ENCODE assay signal across 8 cellular contexts in the genomic region with DNA sequence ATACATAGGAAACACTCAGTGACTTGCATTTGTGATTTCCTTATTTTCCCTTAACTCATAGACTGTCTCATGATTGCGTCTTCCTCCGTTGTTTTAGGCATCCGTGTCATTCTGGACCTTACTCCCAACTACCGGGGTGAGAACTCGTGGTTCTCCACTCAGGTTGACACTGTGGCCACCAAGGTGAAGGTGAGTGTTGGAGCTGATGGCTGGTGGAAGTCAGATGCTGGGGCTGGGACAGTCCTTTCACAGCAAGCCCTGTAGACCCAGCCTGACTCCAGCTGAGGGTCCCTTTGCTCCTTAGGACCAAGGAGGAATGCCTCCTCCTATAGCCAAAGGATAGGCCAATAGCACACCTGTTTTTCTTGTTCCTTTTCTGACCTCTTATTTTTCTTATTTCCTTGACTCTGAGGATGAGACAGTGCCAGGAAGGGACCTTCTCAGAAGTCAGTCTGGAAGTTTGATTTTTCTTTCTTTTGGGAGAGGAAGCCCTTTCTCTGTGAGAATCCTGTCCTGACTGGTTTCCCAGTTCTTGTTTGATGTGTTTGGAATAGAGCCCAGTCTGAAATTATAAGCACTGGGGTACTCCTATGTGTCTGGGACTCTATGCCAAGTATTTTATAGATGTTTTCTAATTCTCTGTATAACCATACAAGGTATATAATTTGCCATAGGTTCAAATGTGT. TPM values are rescaled to one million over a fixed set of nuclear protein-coding genes. Genes with fewer than 3 reads are reported as not detected.
DNase-seq lines count a peak whose midpoint lies in the region; ATAC-seq and TF ChIP-seq lines count a peak whose summit lies in the region.

No MANE protein-coding gene starts in this region.

- H3K4me2 ChIP-seq in DOHH2 (ENCODE audit: low read length): peak overlapping the region; percentile 99

- H4K20me1 ChIP-seq in DOHH2 (ENCODE audit: control insufficient read depth, insufficient read depth, low read depth, low read length): peaks cover 6% of the 10 kb centered on the region

- H3K4me3 ChIP-seq in DOHH2 (ENCODE audit: low read length) (peak overlapping the region; percentile 92), SJSA1 (peak overlapping the region; percentile 84), esophagus squamous epithelium (peak overlapping the region; percentile 74 to 99 (median 86))

- H3K4me3 Mint-ChIP-seq in progenitor cell of endocrine pancreas (ENCODE audit: low read depth): peak overlapping the region; percentile 97

- H3K9me2 ChIP-seq in DOHH2 (replicated peaks; ENCODE audit: control insufficient read depth, low read length): no peaks in the 10 kb centered on the region

- TF ChIP-seq CTCF in DOHH2 (IDR thresholded peaks at IDR 0.05; ENCODE audit: low read depth, low read length, poor library complexity, severe bottlenecking) (no peak), esophagus squamous epithelium (IDR thresholded peaks at IDR 0.05) (no peak), progenitor cell of endocrine pancreas (IDR thresholded peaks at IDR 0.05; ENCODE audit: unreplicated experiment) (no peak)

- H3K4me1 Mint-ChIP-seq in progenitor cell of endocrine pancreas (ENCODE audit: low read depth): peaks cover 43% of the 10 kb centered on the region

- 27 to 45% methylated on average over 5 of the region's 5 CpGs for WGBS in esophagus squamous epithelium, 2 donors

- H3K27me3 ChIP-seq in DOHH2 (ENCODE audit: control insufficient read depth, low read length) (no peaks in the 10 kb centered on the region), SJSA1 (replicated peaks) (no peaks in the 10 kb centered on the region), esophagus squamous epithelium (no peaks in the 10 kb centered on the region)

- no peaks in the 10 kb centered on the region for H3K9me3 Mint-ChIP-seq in progenitor cell of endocrine pancreas (ENCODE audit: low read depth)

- peaks cover 86% of the 10 kb centered on the region for H3K36me3 ChIP-seq in DOHH2 (ENCODE audit: control insufficient read depth, low read length)
- H3K36me3 ChIP-seq in SJSA1: peaks cover 70% of the 10 kb centered on the region
- H3K36me3 ChIP-seq in esophagus squamous epithelium: peaks cover 38 to 60% (median 57%) of the 10 kb centered on the region in 3 donors

- TF ChIP-seq POLR2A in esophagus squamous epithelium (IDR thresholded peaks at IDR 0.05): no peak

- H3K9me3 ChIP-seq in DOHH2 (ENCODE audit: control insufficient read depth, insufficient read depth, low read length) (no peaks in the 10 kb centered on the region), SJSA1 (replicated peaks) (no peaks in the 10 kb centered on the region), esophagus squamous epithelium (no peaks in the 10 kb centered on the region)

- DNase-seq in SJSA1 (ENCODE audit: low read depth in 1 of 2, low spot score in 2 of 2) (no peak), esophagus squamous epithelium (lab: John Stamatoyannopoulos, UW) (no peak), progenitor cell of endocrine pancreas (ENCODE audit: low spot score, unreplicated experiment) (no peak), amniotic stem cell (lab: John Stamatoyannopoulos, UW) (no peak), NCI-H748 treated with DMSO at 0.1 percent for 48 hours (lab: John Stamatoyannopoulos, UW) (no peak)
- DNase-seq in activated effector memory CD4-positive, alpha-beta T cell treated with anti-CD3 and anti-CD28 coated beads, Interleukin-2, amount 50 U/mL, for 16 hours: no peak

- peak overlapping the region; percentile 100 for H3K27ac Mint-ChIP-seq in progenitor cell of endocrine pancreas

- intact Hi-C loops in esophagus squamous epithelium (cut with DNase I): loop anchor here (5.0 kb wide), 1 partner anchor 96 kb away; the partner anchor contains the start of gene TMEM179B

- H3K4me1 ChIP-seq in DOHH2 (ENCODE audit: control insufficient read depth, low read length): peaks cover 30% of the 10 kb centered on the region
- H3K4me1 ChIP-seq in SJSA1 (replicated peaks): peaks cover 34% of the 10 kb centered on the region
- H3K4me1 ChIP-seq in esophagus squamous epithelium: peaks cover 44 to 88% (median 51%) of the 10 kb centered on the region in 3 donors

- H3K27ac ChIP-seq in DOHH2 (ENCODE audit: low read depth, low read length) (no peak overlapping the region), SJSA1 (peak overlapping the region; percentile 88; the same call in 1 of the 2 replicates), esophagus squamous epithelium (peak overlapping the region; percentile 95 to 100 (median 98))

- H3K27me3 Mint-ChIP-seq in progenitor cell of endocrine pancreas: no peaks in the 10 kb centered on the region

- H3K79me2 ChIP-seq in DOHH2 (ENCODE audit: control insufficient read depth, low read length): peaks cover 66% of the 10 kb centered on the region

- peaks cover 25% of the 10 kb centered on the region for H3F3A ChIP-seq in DOHH2 (ENCODE audit: control insufficient read depth, insufficient read depth)

- H3K36me3 Mint-ChIP-seq in progenitor cell of endocrine pancreas (ENCODE audit: insufficient read depth): peaks cover 38% of the 10 kb centered on the region

- no peak for ATAC-seq in activated CD4-positive, CD25-positive, alpha-beta regulatory T cell treated with anti-CD3 and anti-CD28 coated beads, Interleukin-2, amount 50 U/mL, for 24 hours

RNA-seq across cellular contexts. Expression of gene SLC3A2, which starts 2.3 kb away (rescaled TPM):
- total RNA-seq in SJSA1 (2014; rRNA removed; shearing (Covaris generic)): 452 and 454 TPM in 2 replicates
- total RNA-seq in esophagus squamous epithelium: 100 to 1,000 TPM; 132 to 373 (median 153) TPM
- 140 and 180 TPM in 2 replicates for total RNA-seq in progenitor cell of endocrine pancreas

RNA-seq across cellular contexts. Expression of gene CHRM1, which starts 38.2 kb away (rescaled TPM):
- not detected in 2 replicates for total RNA-seq in SJSA1 (2014; rRNA removed; shearing (Covaris generic))
- under 1 TPM in 2 of 4 donors, not detected in 2; 0.30 to 0.73 TPM for total RNA-seq in esophagus squamous epithelium
- 0.62 and 0.67 TPM in 2 replicates for total RNA-seq in progenitor cell of endocrine pancreas

RNA-seq across cellular contexts. Expression of gene WDR74, which starts 43.6 kb away (rescaled TPM):
- total RNA-seq in SJSA1 (2014; rRNA removed; shearing (Covaris generic)): 97.4 and 102 TPM in 2 replicates
- total RNA-seq in esophagus squamous epithelium (10 to 100 TPM; 31.7 to 74.0 (median 44.3) TPM), progenitor cell of endocrine pancreas (55.8 and 60.3 TPM in 2 replicates)

RNA-seq across cellular contexts. Expression of gene TEX54, which starts 50.3 kb away (rescaled TPM):
- not detected in 2 replicates for total RNA-seq in SJSA1 (2014; rRNA removed; shearing (Covaris generic))
- total RNA-seq in esophagus squamous epithelium (not detected), progenitor cell of endocrine pancreas (not detected in 2 replicates)

RNA-seq across cellular contexts. Expression of gene STX5, which starts 51.1 kb away (rescaled TPM):
- total RNA-seq in SJSA1 (2014; rRNA removed; shearing (Covaris generic)): 45.7 and 45.8 TPM in 2 replicates
- total RNA-seq in esophagus squamous epithelium: 10 to 100 TPM; 23.0 to 34.7 (median 24.2) TPM
- total RNA-seq in progenitor cell of endocrine pancreas: 39.3 and 45.3 TPM in 2 replicates
